Comparison of ENCODE assay signal across 1 cellular context in the genomic region with DNA sequence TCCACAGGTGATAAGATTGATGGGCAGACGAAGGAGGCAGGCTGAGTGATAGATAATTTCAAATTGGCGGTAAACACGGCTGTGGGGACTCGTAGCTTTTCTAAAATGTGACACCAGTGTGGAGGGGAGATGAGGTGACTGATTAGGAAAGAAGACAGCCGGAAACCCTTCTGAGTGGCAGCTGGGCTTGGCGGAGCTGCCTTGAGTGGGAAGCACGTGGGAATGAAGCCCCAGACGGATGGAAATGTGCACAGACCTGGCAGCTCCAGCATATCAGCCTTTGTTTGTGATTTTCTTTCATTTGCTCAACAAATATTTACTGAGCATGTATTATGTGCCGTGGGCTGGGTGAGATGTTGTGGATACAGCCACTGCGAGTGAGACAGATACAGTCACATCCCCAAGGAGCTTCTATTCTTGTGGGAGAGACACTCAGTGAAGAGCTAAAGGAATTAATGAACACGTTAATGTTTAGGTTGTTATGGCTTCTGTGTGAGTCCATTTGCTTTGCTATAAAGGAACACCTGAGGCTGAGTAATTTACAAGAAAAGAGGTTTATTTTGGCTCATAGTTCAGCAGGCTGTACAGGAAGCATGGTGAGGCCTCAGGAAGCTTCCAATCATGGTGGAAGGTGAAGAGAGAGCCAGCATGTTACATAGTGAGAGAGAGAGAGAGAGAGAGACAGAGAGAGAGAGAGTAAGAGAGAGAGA.
TF ChIP-seq lines count a peak whose summit lies in the region.

No MANE protein-coding gene starts in this region.

TF ChIP-seq in H1, 55 proteins besides CTCF, POLR2A, EP300 and RAD21:
- TF ChIP-seq CHD2 (IDR thresholded peaks at IDR 0.05; ENCODE audit: low read length) (no peak), CTBP2 (IDR thresholded peaks at IDR 0.05; ENCODE audit: borderline replicate concordance, insufficient read depth, insufficient read length, low read length) (no peak), KDM1A (IDR thresholded peaks at IDR 0.05; ENCODE audit: borderline replicate concordance, low read length) (no peak), FOSL1 (IDR thresholded peaks at IDR 0.05; ENCODE audit: insufficient read depth, low read depth, low read length) (no peak), CBX5 (IDR thresholded peaks at IDR 0.05; ENCODE audit: low read depth, low read length) (no peak), TAF1 (IDR thresholded peaks at IDR 0.05; ENCODE audit: low read depth, low read length) (no peak), GTF2F1 (IDR thresholded peaks at IDR 0.05; ENCODE audit: borderline replicate concordance, low read depth, low read length) (no peak), EZH2 (IDR thresholded peaks at IDR 0.05; ENCODE audit: low read depth, low read length, severe bottlenecking) (no peak), CEBPB (IDR thresholded peaks at IDR 0.05; ENCODE audit: low read depth, low read length) (no peak), EGR1 (IDR thresholded peaks at IDR 0.05; ENCODE audit: borderline replicate concordance, low read depth, low read length) (no peak), HDAC6 (IDR thresholded peaks at IDR 0.05; ENCODE audit: low read depth, low read length) (no peak), SP1 (IDR thresholded peaks at IDR 0.05; ENCODE audit: low read depth, low read length) (no peak)
- TF ChIP-seq, protein P1, sequence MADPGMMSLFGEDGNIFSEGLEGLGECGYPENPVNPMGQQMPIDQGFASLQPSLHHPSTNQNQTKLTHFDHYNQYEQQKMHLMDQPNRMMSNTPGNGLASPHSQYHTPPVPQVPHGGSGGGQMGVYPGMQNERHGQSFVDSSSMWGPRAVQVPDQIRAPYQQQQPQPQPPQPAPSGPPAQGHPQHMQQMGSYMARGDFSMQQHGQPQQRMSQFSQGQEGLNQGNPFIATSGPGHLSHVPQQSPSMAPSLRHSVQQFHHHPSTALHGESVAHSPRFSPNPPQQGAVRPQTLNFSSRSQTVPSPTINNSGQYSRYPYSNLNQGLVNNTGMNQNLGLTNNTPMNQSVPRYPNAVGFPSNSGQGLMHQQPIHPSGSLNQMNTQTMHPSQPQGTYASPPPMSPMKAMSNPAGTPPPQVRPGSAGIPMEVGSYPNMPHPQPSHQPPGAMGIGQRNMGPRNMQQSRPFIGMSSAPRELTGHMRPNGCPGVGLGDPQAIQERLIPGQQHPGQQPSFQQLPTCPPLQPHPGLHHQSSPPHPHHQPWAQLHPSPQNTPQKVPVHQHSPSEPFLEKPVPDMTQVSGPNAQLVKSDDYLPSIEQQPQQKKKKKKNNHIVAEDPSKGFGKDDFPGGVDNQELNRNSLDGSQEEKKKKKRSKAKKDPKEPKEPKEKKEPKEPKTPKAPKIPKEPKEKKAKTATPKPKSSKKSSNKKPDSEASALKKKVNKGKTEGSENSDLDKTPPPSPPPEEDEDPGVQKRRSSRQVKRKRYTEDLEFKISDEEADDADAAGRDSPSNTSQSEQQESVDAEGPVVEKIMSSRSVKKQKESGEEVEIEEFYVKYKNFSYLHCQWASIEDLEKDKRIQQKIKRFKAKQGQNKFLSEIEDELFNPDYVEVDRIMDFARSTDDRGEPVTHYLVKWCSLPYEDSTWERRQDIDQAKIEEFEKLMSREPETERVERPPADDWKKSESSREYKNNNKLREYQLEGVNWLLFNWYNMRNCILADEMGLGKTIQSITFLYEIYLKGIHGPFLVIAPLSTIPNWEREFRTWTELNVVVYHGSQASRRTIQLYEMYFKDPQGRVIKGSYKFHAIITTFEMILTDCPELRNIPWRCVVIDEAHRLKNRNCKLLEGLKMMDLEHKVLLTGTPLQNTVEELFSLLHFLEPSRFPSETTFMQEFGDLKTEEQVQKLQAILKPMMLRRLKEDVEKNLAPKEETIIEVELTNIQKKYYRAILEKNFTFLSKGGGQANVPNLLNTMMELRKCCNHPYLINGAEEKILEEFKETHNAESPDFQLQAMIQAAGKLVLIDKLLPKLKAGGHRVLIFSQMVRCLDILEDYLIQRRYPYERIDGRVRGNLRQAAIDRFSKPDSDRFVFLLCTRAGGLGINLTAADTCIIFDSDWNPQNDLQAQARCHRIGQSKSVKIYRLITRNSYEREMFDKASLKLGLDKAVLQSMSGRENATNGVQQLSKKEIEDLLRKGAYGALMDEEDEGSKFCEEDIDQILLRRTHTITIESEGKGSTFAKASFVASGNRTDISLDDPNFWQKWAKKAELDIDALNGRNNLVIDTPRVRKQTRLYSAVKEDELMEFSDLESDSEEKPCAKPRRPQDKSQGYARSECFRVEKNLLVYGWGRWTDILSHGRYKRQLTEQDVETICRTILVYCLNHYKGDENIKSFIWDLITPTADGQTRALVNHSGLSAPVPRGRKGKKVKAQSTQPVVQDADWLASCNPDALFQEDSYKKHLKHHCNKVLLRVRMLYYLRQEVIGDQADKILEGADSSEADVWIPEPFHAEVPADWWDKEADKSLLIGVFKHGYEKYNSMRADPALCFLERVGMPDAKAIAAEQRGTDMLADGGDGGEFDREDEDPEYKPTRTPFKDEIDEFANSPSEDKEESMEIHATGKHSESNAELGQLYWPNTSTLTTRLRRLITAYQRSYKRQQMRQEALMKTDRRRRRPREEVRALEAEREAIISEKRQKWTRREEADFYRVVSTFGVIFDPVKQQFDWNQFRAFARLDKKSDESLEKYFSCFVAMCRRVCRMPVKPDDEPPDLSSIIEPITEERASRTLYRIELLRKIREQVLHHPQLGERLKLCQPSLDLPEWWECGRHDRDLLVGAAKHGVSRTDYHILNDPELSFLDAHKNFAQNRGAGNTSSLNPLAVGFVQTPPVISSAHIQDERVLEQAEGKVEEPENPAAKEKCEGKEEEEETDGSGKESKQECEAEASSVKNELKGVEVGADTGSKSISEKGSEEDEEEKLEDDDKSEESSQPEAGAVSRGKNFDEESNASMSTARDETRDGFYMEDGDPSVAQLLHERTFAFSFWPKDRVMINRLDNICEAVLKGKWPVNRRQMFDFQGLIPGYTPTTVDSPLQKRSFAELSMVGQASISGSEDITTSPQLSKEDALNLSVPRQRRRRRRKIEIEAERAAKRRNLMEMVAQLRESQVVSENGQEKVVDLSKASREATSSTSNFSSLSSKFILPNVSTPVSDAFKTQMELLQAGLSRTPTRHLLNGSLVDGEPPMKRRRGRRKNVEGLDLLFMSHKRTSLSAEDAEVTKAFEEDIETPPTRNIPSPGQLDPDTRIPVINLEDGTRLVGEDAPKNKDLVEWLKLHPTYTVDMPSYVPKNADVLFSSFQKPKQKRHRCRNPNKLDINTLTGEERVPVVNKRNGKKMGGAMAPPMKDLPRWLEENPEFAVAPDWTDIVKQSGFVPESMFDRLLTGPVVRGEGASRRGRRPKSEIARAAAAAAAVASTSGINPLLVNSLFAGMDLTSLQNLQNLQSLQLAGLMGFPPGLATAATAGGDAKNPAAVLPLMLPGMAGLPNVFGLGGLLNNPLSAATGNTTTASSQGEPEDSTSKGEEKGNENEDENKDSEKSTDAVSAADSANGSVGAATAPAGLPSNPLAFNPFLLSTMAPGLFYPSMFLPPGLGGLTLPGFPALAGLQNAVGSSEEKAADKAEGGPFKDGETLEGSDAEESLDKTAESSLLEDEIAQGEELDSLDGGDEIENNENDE (IDR thresholded peaks at IDR 0.05; ENCODE audit: insufficient replicate concordance, low read length) = no peak
- TF ChIP-seq, protein P2, sequence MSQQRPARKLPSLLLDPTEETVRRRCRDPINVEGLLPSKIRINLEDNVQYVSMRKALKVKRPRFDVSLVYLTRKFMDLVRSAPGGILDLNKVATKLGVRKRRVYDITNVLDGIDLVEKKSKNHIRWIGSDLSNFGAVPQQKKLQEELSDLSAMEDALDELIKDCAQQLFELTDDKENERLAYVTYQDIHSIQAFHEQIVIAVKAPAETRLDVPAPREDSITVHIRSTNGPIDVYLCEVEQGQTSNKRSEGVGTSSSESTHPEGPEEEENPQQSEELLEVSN (IDR thresholded peaks at IDR 0.05) = no peak
